8 cellular contexts compared by ENCODE assay signal in the genomic region with DNA sequence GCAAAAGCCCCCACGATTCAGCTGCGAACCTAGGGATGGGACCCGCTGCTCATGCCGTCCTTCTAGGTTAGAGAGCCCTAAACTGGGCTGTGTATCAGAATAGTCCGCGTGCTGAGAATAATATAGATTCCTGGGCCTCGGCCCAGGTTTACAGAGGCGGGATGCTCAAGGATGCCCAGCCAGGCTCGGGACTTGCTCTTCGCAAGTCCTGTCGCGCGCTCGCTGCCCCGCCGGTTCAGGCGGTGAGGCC. TPM values are rescaled to one million over a fixed set of nuclear protein-coding genes. Genes with fewer than 3 reads are reported as not detected.
DNase-seq lines count a peak whose midpoint lies in the region; ATAC-seq, FAIRE-seq and TF ChIP-seq lines count a peak whose summit lies in the region.

No MANE protein-coding gene starts in this region.

- peaks cover 9% of the 10 kb centered on the region; the same call in 1 of the 2 replicates for H3K36me3 ChIP-seq in RWPE2 (ENCODE audit: low read depth)
- no peaks in the 10 kb centered on the region for H3K36me3 ChIP-seq in fibroblast of lung (ENCODE audit: control insufficient read depth, insufficient read depth, low read length)

- FAIRE-seq in GM12892 (lab: Jason Lieb, UNC), result no peak

- H2AFZ ChIP-seq in fibroblast of lung (ENCODE audit: low read length), result peak overlapping the region; percentile 89

- H3K4me3 ChIP-seq in RWPE2 (ENCODE audit: severe bottlenecking) (peak overlapping the region; percentile 96), fibroblast of lung (replicated peaks in 1 of 4; ENCODE audit: control extremely low read depth in 1 of 4, insufficient read depth in 1 of 4, low read depth in 3 of 4, low read length in 4 of 4) (peak overlapping the region; percentile 32 to 95 (median 70)), skeletal muscle cell (ENCODE audit: low read depth, low read length) (peak overlapping the region; percentile 95)

- H3K79me2 ChIP-seq in fibroblast of lung (ENCODE audit: control insufficient read depth, insufficient read depth, low read length), result peaks cover 34% of the 10 kb centered on the region

- DNase-seq in GM13976 (ENCODE audit: low spot score), result no peak
- DNase-seq in RWPE2 (ENCODE audit: low spot score), result no peak
- DNase-seq in fibroblast of lung (ENCODE audit: low read depth in 2 of 2), result no peak
- DNase-seq in skeletal muscle cell (ENCODE audit: low read depth), result no peak
- DNase-seq in DMS114 treated with DMSO at 0.1 percent for 48 hours (lab: John Stamatoyannopoulos, UW; ENCODE audit: unreplicated experiment), result no peak
- no peak for DNase-seq in OCI-M2 (lab: John Stamatoyannopoulos, UW; ENCODE audit: unreplicated experiment)
- DNase-seq in GM12892 (ENCODE audit: insufficient read length), result no peak

- no peak for ATAC-seq in RWPE2 (ENCODE audit: low read depth)
- ATAC-seq in GM18498 (IDR thresholded peaks at IDR 0.05; ENCODE audit: unreplicated experiment), result no peak

- no peaks in the 10 kb centered on the region for H3K27me3 ChIP-seq in RWPE2 (ENCODE audit: insufficient read depth, poor library complexity, severe bottlenecking)
- H3K27me3 ChIP-seq in fibroblast of lung (ENCODE audit: control insufficient read depth, insufficient read depth, low read length), result no peaks in the 10 kb centered on the region

- H3K27ac ChIP-seq in RWPE2 (ENCODE audit: poor library complexity, severe bottlenecking) (peak overlapping the region; percentile 85), fibroblast of lung (ENCODE audit: insufficient read depth, low read length) (peak overlapping the region; percentile 98)

- H4K20me1 ChIP-seq in fibroblast of lung (ENCODE audit: control insufficient read depth, extremely low read depth, insufficient read depth, low read length), result no peaks in the 10 kb centered on the region

- in situ Hi-C loops in GM13976 (cut with MboI; ENCODE audit: low sequenced_read_pairs, unreplicated experiment), result loop anchor here (25.0 kb wide), 1 partner anchor 375 kb away; no protein-coding TSS in a partner anchor

- peak; percentile 84 for TF ChIP-seq CTCF in GM13976 (IDR thresholded peaks at IDR 0.05; ENCODE audit: borderline replicate concordance, control extremely low read depth, extremely low read depth, insufficient read depth, missing control alignments)
- peak; percentile 82 for TF ChIP-seq CTCF in RWPE2 (IDR thresholded peaks at IDR 0.05; ENCODE audit: poor library complexity, severe bottlenecking)
- TF ChIP-seq CTCF in fibroblast of lung (conservative IDR thresholded peaks at IDR 0.05 in 1 of 2, IDR thresholded peaks at IDR 0.05 in 1 of 2; ENCODE audit: low read depth in 1 of 2, low read length in 2 of 2), result no peak

- H3K9me3 ChIP-seq in RWPE2 (ENCODE audit: severe bottlenecking), result no peaks in the 10 kb centered on the region
- H3K9me3 ChIP-seq in fibroblast of lung (ENCODE audit: control insufficient read depth, insufficient read depth, low read depth, low read length), result no peaks in the 10 kb centered on the region

- H3K4me1 ChIP-seq in RWPE2 (ENCODE audit: insufficient read depth, poor library complexity, severe bottlenecking) (peaks cover 7% of the 10 kb centered on the region), fibroblast of lung (ENCODE audit: control insufficient read depth, extremely low read depth, insufficient read depth, low read length) (no peaks in the 10 kb centered on the region)

- no peak for TF ChIP-seq POLR2A in GM12892 (IDR thresholded peaks at IDR 0.05; ENCODE audit: low read depth, low read length)

- H3K4me2 ChIP-seq in fibroblast of lung (ENCODE audit: extremely low read depth, insufficient read depth, low read length), result peak overlapping the region; percentile 62

- H3K9ac ChIP-seq in fibroblast of lung (ENCODE audit: insufficient read depth, low read length), result peak overlapping the region; percentile 45

RNA-seq across cellular contexts. Expression of a gene that starts 0.3 kb away (rescaled TPM):
- 11.8 and 16.7 TPM in 2 replicates for total RNA-seq in fibroblast of lung
- 41.3 and 50.6 TPM in 2 replicates for polyA plus RNA-seq in fibroblast of lung
- polyA plus RNA-seq in fibroblast of lung (2012), result 40.3 and 49.1 TPM in 2 replicates
- polyA minus RNA-seq in fibroblast of lung (ENCODE audit: low replicate concordance), result 8.1 and 12.5 TPM in 2 replicates
- 28.9 TPM for polyA plus RNA-seq in GM12892 (2012; ENCODE audit: missing spikeins)

Comparison
In these comparisons a context has a peak if more than half of its experiments do, and no peak if none do; other contexts are left out.
1. CTCF ChIP-seq: peak in GM13976 (single experiment) and RWPE2 (single experiment); none in fibroblast of lung (0 of 2).
2. Peak in every context shown above with its lines, with median percentiles within 50 percentile points of each other: H3K4me3 ChIP-seq.